ENCODE assay signal across 16 cellular contexts in genomic region chrX:22800806-22801205, GRCh38.
DNase-seq lines count a peak whose midpoint lies in the region; ATAC-seq, FAIRE-seq and TF ChIP-seq lines count a peak whose summit lies in the region.
"Had no signal": no experiment of that assay in that cellular context is flagged by ENCODE, and none has a peak within 500 bp of the region (broad histone marks: within the 10 kb centered on the region; RNA-seq: fewer than 3 reads in every experiment).

No MANE protein-coding gene starts in this region.

- no peaks in the 10 kb centered on the region for H3K79me2 ChIP-seq in mammary epithelial cell (ENCODE audit: insufficient read depth, low read length)

- WGBS in mammary epithelial cell (ENCODE audit: low coverage, missing lambda C conversion rate), result 0% methylated on average over 1 of the region's 1 CpG
- 14 to 45% methylated on average over 1 of the region's 1 CpG for WGBS in pancreas, 2 donors

- DNase-seq in mammary epithelial cell, result no peak
- no peak for DNase-seq in breast epithelium (ENCODE audit: low spot score in 2 of 2)
- peak; percentile 12 to 37 for DNase-seq in SJCRH30
- peak; percentile 14 for DNase-seq in fibroblast of pulmonary artery (ENCODE audit: low read depth)
- DNase-seq in pancreas, result no peak
- no peak for DNase-seq in NCI-H748 treated with DMSO at 0.1 percent for 48 hours (lab: John Stamatoyannopoulos, UW)
- no peak for DNase-seq in MCF 10A (ENCODE audit: unreplicated experiment)
- DNase-seq: CD8-positive, alpha-beta memory T cell; stimulated activated naive CD4-positive, alpha-beta T cell treated with Interleukin-2 at 50 U/mL for 16 hours had no signal

- no peaks in the 10 kb centered on the region for H4K20me1 ChIP-seq in mammary epithelial cell (ENCODE audit: insufficient read depth, low read length)

- H3K36me3 Mint-ChIP-seq in MCF 10A (ENCODE audit: insufficient read depth, unreplicated experiment), result no peaks in the 10 kb centered on the region
- H3K36me3 Mint-ChIP-seq: activated naive CD4-positive, alpha-beta T cell treated with anti-CD3 and anti-CD28 coated beads, Interleukin-2, amount 50 U/mL, for 24 hours; CD8-positive, alpha-beta memory T cell had no signal

- no peak for TF ChIP-seq POLR2A in breast epithelium (IDR thresholded peaks at IDR 0.05)

- peaks cover 5% of the 10 kb centered on the region for H3K4me1 ChIP-seq in mammary epithelial cell (ENCODE audit: insufficient read depth, low read length)
- no peaks in the 10 kb centered on the region for H3K4me1 ChIP-seq in breast epithelium
- peaks cover 20% of the 10 kb centered on the region for H3K4me1 ChIP-seq in SJCRH30
- H3K4me1 ChIP-seq in pancreas, result no peaks in the 10 kb centered on the region

- no peak overlapping the region for H3K4me3 Mint-ChIP-seq in MCF 10A (ENCODE audit: unreplicated experiment)
- H3K4me3 Mint-ChIP-seq: activated naive CD4-positive, alpha-beta T cell treated with anti-CD3 and anti-CD28 coated beads, Interleukin-2, amount 50 U/mL, for 24 hours; CD8-positive, alpha-beta memory T cell; central memory CD8-positive, alpha-beta T cell; neural crest cell had no signal

- H3K9me3 ChIP-seq in mammary epithelial cell (replicated peaks; ENCODE audit: insufficient read depth, low read length) (no peaks in the 10 kb centered on the region), breast epithelium (no peaks in the 10 kb centered on the region), SJCRH30 (replicated peaks) (no peaks in the 10 kb centered on the region), pancreas (no peaks in the 10 kb centered on the region)

- dilution Hi-C loops in mammary epithelial cell (cut with HindIII; ENCODE audit: low sequenced_read_pairs), result no loop called here

- H3K4me3 ChIP-seq in mammary epithelial cell (replicated peaks in 1 of 3; ENCODE audit: insufficient read depth in 1 of 3, low read depth in 2 of 3, low read length in 3 of 3) (no peak overlapping the region), breast epithelium (no peak overlapping the region), SJCRH30 (peak overlapping the region; percentile 33), fibroblast of pulmonary artery (replicated peaks; ENCODE audit: low read depth, low read length) (no peak overlapping the region), pancreas (no peak overlapping the region)

- H3K27ac ChIP-seq in mammary epithelial cell (ENCODE audit: insufficient read depth, low read depth, low read length) (no peak overlapping the region), breast epithelium (no peak overlapping the region), SJCRH30 (peak overlapping the region; percentile 96), pancreas (no peak overlapping the region)
- H3K27ac ChIP-seq: 22Rv1, epithelial cell of prostate had no signal

- ATAC-seq in pancreas (no peak), HG03460 (IDR thresholded peaks at IDR 0.05; ENCODE audit: unreplicated experiment) (no peak)
- ATAC-seq: sciatic nerve had no signal

- no peak for FAIRE-seq in pancreas (lab: Jason Lieb, UNC)

- H3K27me3 Mint-ChIP-seq in MCF 10A (ENCODE audit: insufficient read depth, unreplicated experiment), result peaks cover 15% of the 10 kb centered on the region
- H3K27me3 Mint-ChIP-seq: activated naive CD4-positive, alpha-beta T cell treated with anti-CD3 and anti-CD28 coated beads, Interleukin-2, amount 50 U/mL, for 24 hours; central memory CD8-positive, alpha-beta T cell had no signal

- POLR2A ChIA-PET in MCF 10A (lab: Yijun Ruan, JAX), result interaction anchor here (0.7 kb wide), 1 partner anchor 813 kb away, joined by 3 read pairs; no protein-coding TSS in a partner anchor

- H3K27me3 ChIP-seq in mammary epithelial cell (ENCODE audit: insufficient read depth, low read length) (no peaks in the 10 kb centered on the region), breast epithelium (peaks cover 0 to 5% of the 10 kb centered on the region in 2 donors), SJCRH30 (no peaks in the 10 kb centered on the region), pancreas (peaks cover 0 to 20% (median 0%) of the 10 kb centered on the region in 4 donors)

- BruUV-seq in mammary epithelial cell (replicated peaks; lab: Mats Ljungman, UMichigan), result no TSS peak
- no TSS peak for BruUV-seq in MCF 10A (replicated peaks; lab: Mats Ljungman, UMichigan)

- no peak overlapping the region for H3K9ac ChIP-seq in mammary epithelial cell (ENCODE audit: insufficient read depth, low read length)

- no peak for TF ChIP-seq CTCF in mammary epithelial cell (conservative IDR thresholded peaks at IDR 0.05 in 1 of 2, IDR thresholded peaks at IDR 0.05 in 1 of 2; ENCODE audit: extremely low read depth in 1 of 2, insufficient read depth in 1 of 2, low read depth in 1 of 2, low read length in 2 of 2)
- TF ChIP-seq CTCF in breast epithelium (IDR thresholded peaks at IDR 0.05), result no peak
- no peak for TF ChIP-seq CTCF in fibroblast of pulmonary artery (IDR thresholded peaks at IDR 0.05; ENCODE audit: low read length, missing control alignments)
- TF ChIP-seq CTCF in pancreas (IDR thresholded peaks at IDR 0.05), result no peak
- TF ChIP-seq CTCF in MCF 10A (IDR thresholded peaks at IDR 0.05; ENCODE audit: unreplicated experiment), result no peak

- no peaks in the 10 kb centered on the region for H3K36me3 ChIP-seq in mammary epithelial cell (ENCODE audit: insufficient read depth, low read length)
- no peaks in the 10 kb centered on the region for H3K36me3 ChIP-seq in breast epithelium
- H3K36me3 ChIP-seq in SJCRH30, result no peaks in the 10 kb centered on the region
- no peaks in the 10 kb centered on the region for H3K36me3 ChIP-seq in pancreas

- H2AFZ ChIP-seq in mammary epithelial cell (ENCODE audit: low read depth, low read length), result no peak overlapping the region

- no peak overlapping the region for H3K27ac Mint-ChIP-seq in MCF 10A (ENCODE audit: low read depth, unreplicated experiment)
- H3K27ac Mint-ChIP-seq: activated naive CD4-positive, alpha-beta T cell treated with anti-CD3 and anti-CD28 coated beads, Interleukin-2, amount 50 U/mL, for 24 hours; CD8-positive, alpha-beta memory T cell had no signal

- in situ Hi-C loops in mammary epithelial cell (cut with MboI; ENCODE audit: low sequenced_read_pairs in 2 of 2), result no loop called here

- CTCF ChIA-PET in mammary epithelial cell (lab: Charles Lee; ENCODE audit: low non-redundant PET) (no interaction called here), MCF 10A (lab: Yijun Ruan, JAX) (no interaction called here)

- intact Hi-C loops in mammary epithelial cell (cut with micrococcal nuclease) (no loop called here), breast epithelium (cut with DNase I; ENCODE audit: low total_unique reads) (no loop called here), pancreas (cut with DNase I) (no loop called here), MCF 10A (cut with micrococcal nuclease) (no loop called here)

- peaks cover 6% of the 10 kb centered on the region for H3K9me3 Mint-ChIP-seq in MCF 10A (ENCODE audit: unreplicated experiment)
- H3K9me3 Mint-ChIP-seq: activated naive CD4-positive, alpha-beta T cell treated with anti-CD3 and anti-CD28 coated beads, Interleukin-2, amount 50 U/mL, for 24 hours; neural crest cell had no signal

- H3K4me1 Mint-ChIP-seq in MCF 10A (ENCODE audit: insufficient read depth, unreplicated experiment), result peaks cover 7% of the 10 kb centered on the region
- H3K4me1 Mint-ChIP-seq: activated naive CD4-positive, alpha-beta T cell treated with anti-CD3 and anti-CD28 coated beads, Interleukin-2, amount 50 U/mL, for 24 hours; CD8-positive, alpha-beta memory T cell; central memory CD8-positive, alpha-beta T cell had no signal

- H3K4me2 ChIP-seq in mammary epithelial cell (ENCODE audit: insufficient read depth, low read depth, low read length), result peak overlapping the region; percentile 24

Comparison
In these comparisons a context has a peak if more than half of its experiments do, and no peak if none do; other contexts are left out.
1. DNase-seq: peak in SJCRH30 (2 of 2) and fibroblast of pulmonary artery (single experiment); none in mammary epithelial cell (single experiment), breast epithelium (0 of 2), pancreas (0 of 6), NCI-H748 treated with DMSO at 0.1 percent for 48 hours (single experiment) and MCF 10A (single experiment).